In genomic region chr15:80895091-80895490, GRCh38 we compare ENCODE assay signal across 1 cellular context.
TF ChIP-seq lines count a peak whose summit lies in the region.

No MANE protein-coding gene starts in this region.

TF ChIP-seq in GM23338, 12 proteins besides CTCF, POLR2A, EP300 and RAD21 (continued from another document):
- TF ChIP-seq, protein P1, sequence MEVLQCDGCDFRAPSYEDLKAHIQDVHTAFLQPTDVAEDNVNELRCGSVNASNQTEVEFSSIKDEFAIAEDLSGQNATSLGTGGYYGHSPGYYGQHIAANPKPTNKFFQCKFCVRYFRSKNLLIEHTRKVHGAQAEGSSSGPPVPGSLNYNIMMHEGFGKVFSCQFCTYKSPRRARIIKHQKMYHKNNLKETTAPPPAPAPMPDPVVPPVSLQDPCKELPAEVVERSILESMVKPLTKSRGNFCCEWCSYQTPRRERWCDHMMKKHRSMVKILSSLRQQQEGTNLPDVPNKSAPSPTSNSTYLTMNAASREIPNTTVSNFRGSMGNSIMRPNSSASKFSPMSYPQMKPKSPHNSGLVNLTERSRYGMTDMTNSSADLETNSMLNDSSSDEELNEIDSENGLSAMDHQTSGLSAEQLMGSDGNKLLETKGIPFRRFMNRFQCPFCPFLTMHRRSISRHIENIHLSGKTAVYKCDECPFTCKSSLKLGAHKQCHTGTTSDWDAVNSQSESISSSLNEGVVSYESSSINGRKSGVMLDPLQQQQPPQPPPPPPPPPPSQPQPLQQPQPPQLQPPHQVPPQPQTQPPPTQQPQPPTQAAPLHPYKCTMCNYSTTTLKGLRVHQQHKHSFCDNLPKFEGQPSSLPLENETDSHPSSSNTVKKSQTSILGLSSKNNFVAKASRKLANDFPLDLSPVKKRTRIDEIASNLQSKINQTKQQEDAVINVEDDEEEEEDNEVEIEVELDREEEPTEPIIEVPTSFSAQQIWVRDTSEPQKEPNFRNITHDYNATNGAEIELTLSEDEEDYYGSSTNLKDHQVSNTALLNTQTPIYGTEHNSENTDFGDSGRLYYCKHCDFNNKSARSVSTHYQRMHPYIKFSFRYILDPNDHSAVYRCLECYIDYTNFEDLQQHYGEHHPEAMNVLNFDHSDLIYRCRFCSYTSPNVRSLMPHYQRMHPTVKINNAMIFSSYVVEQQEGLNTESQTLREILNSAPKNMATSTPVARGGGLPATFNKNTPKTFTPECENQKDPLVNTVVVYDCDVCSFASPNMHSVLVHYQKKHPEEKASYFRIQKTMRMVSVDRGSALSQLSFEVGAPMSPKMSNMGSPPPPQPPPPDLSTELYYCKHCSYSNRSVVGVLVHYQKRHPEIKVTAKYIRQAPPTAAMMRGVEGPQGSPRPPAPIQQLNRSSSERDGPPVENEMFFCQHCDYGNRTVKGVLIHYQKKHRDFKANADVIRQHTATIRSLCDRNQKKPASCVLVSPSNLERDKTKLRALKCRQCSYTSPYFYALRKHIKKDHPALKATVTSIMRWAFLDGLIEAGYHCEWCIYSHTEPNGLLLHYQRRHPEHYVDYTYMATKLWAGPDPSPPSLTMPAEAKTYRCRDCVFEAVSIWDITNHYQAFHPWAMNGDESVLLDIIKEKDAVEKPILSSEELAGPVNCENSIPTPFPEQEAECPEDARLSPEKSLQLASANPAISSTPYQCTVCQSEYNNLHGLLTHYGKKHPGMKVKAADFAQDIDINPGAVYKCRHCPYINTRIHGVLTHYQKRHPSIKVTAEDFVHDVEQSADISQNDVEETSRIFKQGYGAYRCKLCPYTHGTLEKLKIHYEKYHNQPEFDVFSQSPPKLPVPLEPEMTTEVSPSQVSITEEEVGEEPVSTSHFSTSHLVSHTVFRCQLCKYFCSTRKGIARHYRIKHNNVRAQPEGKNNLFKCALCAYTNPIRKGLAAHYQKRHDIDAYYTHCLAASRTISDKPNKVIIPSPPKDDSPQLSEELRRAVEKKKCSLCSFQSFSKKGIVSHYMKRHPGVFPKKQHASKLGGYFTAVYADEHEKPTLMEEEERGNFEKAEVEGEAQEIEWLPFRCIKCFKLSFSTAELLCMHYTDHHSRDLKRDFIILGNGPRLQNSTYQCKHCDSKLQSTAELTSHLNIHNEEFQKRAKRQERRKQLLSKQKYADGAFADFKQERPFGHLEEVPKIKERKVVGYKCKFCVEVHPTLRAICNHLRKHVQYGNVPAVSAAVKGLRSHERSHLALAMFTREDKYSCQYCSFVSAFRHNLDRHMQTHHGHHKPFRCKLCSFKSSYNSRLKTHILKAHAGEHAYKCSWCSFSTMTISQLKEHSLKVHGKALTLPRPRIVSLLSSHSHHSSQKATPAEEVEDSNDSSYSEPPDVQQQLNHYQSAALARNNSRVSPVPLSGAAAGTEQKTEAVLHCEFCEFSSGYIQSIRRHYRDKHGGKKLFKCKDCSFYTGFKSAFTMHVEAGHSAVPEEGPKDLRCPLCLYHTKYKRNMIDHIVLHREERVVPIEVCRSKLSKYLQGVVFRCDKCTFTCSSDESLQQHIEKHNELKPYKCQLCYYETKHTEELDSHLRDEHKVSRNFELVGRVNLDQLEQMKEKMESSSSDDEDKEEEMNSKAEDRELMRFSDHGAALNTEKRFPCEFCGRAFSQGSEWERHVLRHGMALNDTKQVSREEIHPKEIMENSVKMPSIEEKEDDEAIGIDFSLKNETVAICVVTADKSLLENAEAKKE (CRISPR knock-in tag; IDR thresholded peaks at IDR 0.05): no peak
